15 cellular contexts compared by ENCODE assay signal in the genomic region with DNA sequence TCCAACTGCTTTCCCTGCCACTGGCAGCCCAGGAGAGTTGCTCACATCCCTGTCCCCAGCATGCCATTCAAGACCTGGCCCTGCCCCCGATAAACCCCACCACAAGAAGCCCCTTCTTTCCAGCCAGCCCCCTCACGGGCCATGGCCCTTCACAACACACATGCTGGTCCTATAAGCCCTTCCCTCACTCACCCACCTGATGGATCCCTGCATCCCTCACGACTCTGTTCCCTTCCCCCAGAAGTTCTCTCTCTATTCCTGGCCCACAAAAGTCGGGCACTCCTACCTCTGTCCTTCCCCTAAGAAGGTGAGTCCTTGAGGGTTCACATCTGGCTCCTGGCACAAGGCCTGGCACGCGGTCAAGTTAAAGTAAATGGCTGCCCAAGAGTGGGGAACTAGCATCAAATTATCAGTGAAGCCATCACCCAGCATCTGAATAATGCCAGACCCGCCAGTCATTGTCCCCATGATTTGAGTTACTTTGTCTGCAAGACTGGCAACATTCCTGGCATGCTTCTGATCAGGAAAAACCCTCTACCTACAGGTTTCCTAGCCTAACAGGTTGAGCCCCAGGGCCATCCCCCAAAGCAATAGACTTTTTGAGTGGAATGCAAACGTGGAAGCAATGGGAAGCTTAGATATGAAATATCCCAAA.
"Had no signal": no experiment of that assay in that cellular context is flagged by ENCODE, and none has a peak within 500 bp of the region (broad histone marks: within the 10 kb centered on the region; RNA-seq: fewer than 3 reads in every experiment).

No MANE protein-coding gene starts in this region.

- H3K4me3 ChIP-seq: gastroesophageal sphincter, lower lobe of right lung, mucosa of descending colon, psoas muscle, right lobe of liver, testis had no signal

- H3K27me3 ChIP-seq: gastroesophageal sphincter, right lobe of liver, testis had no signal

- H3K27ac ChIP-seq: gastroesophageal sphincter, lower lobe of right lung, psoas muscle, right lobe of liver, testis had no signal

- H3K4me3 Mint-ChIP-seq: dendritic cell treated with granulocyte-macrophage colony-stimulating factor and Interleukin-4, amounts not matched to agents 40 ng/mL and 50 ng/mL, for 4 days; effector memory CD8-positive, alpha-beta T cell; naive thymus-derived CD8-positive, alpha-beta T cell had no signal

- H3K27me3 Mint-ChIP-seq: dendritic cell treated with granulocyte-macrophage colony-stimulating factor and Interleukin-4, amounts not matched to agents 40 ng/mL and 50 ng/mL, for 4 days; effector memory CD8-positive, alpha-beta T cell; naive thymus-derived CD8-positive, alpha-beta T cell had no signal

- ATAC-seq: effector memory CD8-positive, alpha-beta T cell; gastroesophageal sphincter; lower lobe of right lung; mucosa of descending colon; naive thymus-derived CD8-positive, alpha-beta T cell; psoas muscle; right lobe of liver had no signal

- H3K4me1 ChIP-seq: gastroesophageal sphincter, lower lobe of right lung, psoas muscle, right lobe of liver, testis had no signal

- DNase-seq: activated CD4-positive, alpha-beta T cell treated with anti-CD3 and anti-CD28 coated beads, Interleukin-2, amount 50 U/mL, for 4 hours; central memory CD4-positive, alpha-beta T cell; effector memory CD8-positive, alpha-beta T cell; lower lobe of right lung; naive thymus-derived CD8-positive, alpha-beta T cell; occipital lobe; psoas muscle; stimulated activated CD4-positive, alpha-beta T cell treated with anti-CD3 and anti-CD28 coated beads, Interleukin-12 subunit alpha, Interleukin-12 subunit beta, amount 100 ng/mL, for 4 hours; stimulated activated naive CD4-positive, alpha-beta T cell treated with Interleukin-2 at 50 U/mL for 16 hours; T-helper 2 cell; testis had no signal

- H3K9me3 Mint-ChIP-seq: dendritic cell treated with granulocyte-macrophage colony-stimulating factor and Interleukin-4, amounts not matched to agents 40 ng/mL and 50 ng/mL, for 4 days; effector memory CD8-positive, alpha-beta T cell; naive thymus-derived CD8-positive, alpha-beta T cell had no signal

- H3K27ac Mint-ChIP-seq: dendritic cell treated with granulocyte-macrophage colony-stimulating factor and Interleukin-4, amounts not matched to agents 40 ng/mL and 50 ng/mL, for 4 days; effector memory CD8-positive, alpha-beta T cell; naive thymus-derived CD8-positive, alpha-beta T cell had no signal

- H3K9me3 ChIP-seq: gastroesophageal sphincter, lower lobe of right lung, mucosa of descending colon, psoas muscle, right lobe of liver, testis had no signal
